In genomic region chr3:66450389-66451022, GRCh38 we compare ENCODE assay signal across 11 cellular contexts. TPM values are rescaled to one million over a fixed set of nuclear protein-coding genes. Genes with fewer than 3 reads are reported as not detected.
DNase-seq lines count a peak whose midpoint lies in the region; ATAC-seq, FAIRE-seq and TF ChIP-seq lines count a peak whose summit lies in the region.
"Had no signal": no experiment of that assay in that cellular context is flagged by ENCODE, and none has a peak within 500 bp of the region (broad histone marks: within the 10 kb centered on the region; RNA-seq: fewer than 3 reads in every experiment).

No MANE protein-coding gene starts in this region.

- no peak overlapping the region for H3K4me3 Mint-ChIP-seq in stimulated activated effector memory CD8-positive, alpha-beta T cell treated with anti-CD3 and anti-CD28 coated beads, Interleukin-12 subunit alpha, Interleukin-12 subunit beta, amount 100 ng/mL, for 72 hours
- no peak overlapping the region for H3K4me3 Mint-ChIP-seq in natural killer cell

- TF ChIP-seq POLR2A in suprapubic skin (IDR thresholded peaks at IDR 0.05), result no peak

- peak overlapping the region; percentile 27 for H3K27ac ChIP-seq in suprapubic skin

- H3K27ac Mint-ChIP-seq in stimulated activated effector memory CD8-positive, alpha-beta T cell treated with anti-CD3 and anti-CD28 coated beads, Interleukin-12 subunit alpha, Interleukin-12 subunit beta, amount 100 ng/mL, for 72 hours, result no peak overlapping the region
- H3K27ac Mint-ChIP-seq in natural killer cell, result no peak overlapping the region

- H3K27me3 ChIP-seq in bronchial epithelial cell (ENCODE audit: control insufficient read depth, insufficient read depth, low read length), result no peaks in the 10 kb centered on the region
- no peaks in the 10 kb centered on the region for H3K27me3 ChIP-seq in suprapubic skin

- H3K36me3 ChIP-seq in bronchial epithelial cell (ENCODE audit: control insufficient read depth, insufficient read depth, low read length), result peaks cover 2% of the 10 kb centered on the region
- peaks cover 5% of the 10 kb centered on the region for H3K36me3 ChIP-seq in suprapubic skin

- H3K4me1 Mint-ChIP-seq in stimulated activated effector memory CD8-positive, alpha-beta T cell treated with anti-CD3 and anti-CD28 coated beads, Interleukin-12 subunit alpha, Interleukin-12 subunit beta, amount 100 ng/mL, for 72 hours, result no peaks in the 10 kb centered on the region
- H3K4me1 Mint-ChIP-seq in natural killer cell, result peaks cover 0 to 3% of the 10 kb centered on the region in 2 donors

- H3K27me3 Mint-ChIP-seq in natural killer cell (ENCODE audit: low read depth in 2 of 2), result peaks cover 10 to 21% of the 10 kb centered on the region in 2 donors

- no peak for TF ChIP-seq CTCF in LNCaP clone FGC (IDR thresholded peaks at IDR 0.05; ENCODE audit: control insufficient read depth, extremely low read depth, insufficient read depth)
- TF ChIP-seq CTCF in bronchial epithelial cell (IDR thresholded peaks at IDR 0.05; ENCODE audit: insufficient read depth, low read length, severe bottlenecking), result no peak
- no peak for TF ChIP-seq CTCF in suprapubic skin (IDR thresholded peaks at IDR 0.05)
- no peak for TF ChIP-seq CTCF in natural killer cell (IDR thresholded peaks at IDR 0.05)

- WGBS in suprapubic skin, result 20% methylated on average over 4 of the region's 4 CpGs

- intact Hi-C loops in natural killer cell (cut with micrococcal nuclease), result loop anchor here (10.0 kb wide), 1 partner anchor 54 kb away; the partner anchor contains the start of gene LRIG1

- DNase-seq in LNCaP clone FGC (ENCODE audit: low read depth), result peak; percentile 91
- DNase-seq in bronchial epithelial cell (ENCODE audit: low read depth), result peak; percentile 56
- DNase-seq in kidney glomerular epithelial cell (lab: John Stamatoyannopoulos, UW), result peak; percentile 13
- DNase-seq in suprapubic skin (ENCODE audit: low spot score in 2 of 2), result no peak
- no peak for DNase-seq in stimulated activated effector memory CD8-positive, alpha-beta T cell treated with anti-CD3 and anti-CD28 coated beads, Interleukin-12 subunit alpha, Interleukin-12 subunit beta, amount 100 ng/mL, for 72 hours (ENCODE audit: low spot score in 2 of 2)
- no peak for DNase-seq in natural killer cell
- DNase-seq: cortex of kidney; stimulated activated CD4-positive, alpha-beta T cell treated with anti-CD3 and anti-CD28 coated beads, Interleukin-2, amount 100 ng/mL, for 24 hours; T-helper 1 cell had no signal

- no peaks in the 10 kb centered on the region for H3K9me3 ChIP-seq in suprapubic skin

- ATAC-seq in stimulated activated effector memory CD8-positive, alpha-beta T cell treated with anti-CD3 and anti-CD28 coated beads, Interleukin-12 subunit alpha, Interleukin-12 subunit beta, amount 100 ng/mL, for 72 hours, result no peak
- ATAC-seq in HG03457 (IDR thresholded peaks at IDR 0.05; ENCODE audit: unreplicated experiment) (no peak), natural killer cell (no peak), GM21717 (IDR thresholded peaks at IDR 0.05; ENCODE audit: unreplicated experiment) (no peak)

- peaks cover 53% of the 10 kb centered on the region for H3K4me1 ChIP-seq in suprapubic skin

- FAIRE-seq in bronchial epithelial cell (lab: Jason Lieb, UNC), result no peak

- peaks cover 31% of the 10 kb centered on the region for H3K36me3 Mint-ChIP-seq in stimulated activated effector memory CD8-positive, alpha-beta T cell treated with anti-CD3 and anti-CD28 coated beads, Interleukin-12 subunit alpha, Interleukin-12 subunit beta, amount 100 ng/mL, for 72 hours
- H3K36me3 Mint-ChIP-seq in natural killer cell, result no peaks in the 10 kb centered on the region

- H3K9me3 Mint-ChIP-seq in stimulated activated effector memory CD8-positive, alpha-beta T cell treated with anti-CD3 and anti-CD28 coated beads, Interleukin-12 subunit alpha, Interleukin-12 subunit beta, amount 100 ng/mL, for 72 hours, result no peaks in the 10 kb centered on the region
- no peaks in the 10 kb centered on the region for H3K9me3 Mint-ChIP-seq in natural killer cell

- H3K4me3 ChIP-seq in LNCaP clone FGC (ENCODE audit: low read depth, low read length), result peak overlapping the region; percentile 21; the same call in 1 of the 2 replicates
- H3K4me3 ChIP-seq in bronchial epithelial cell (ENCODE audit: low read depth, low read length), result no peak overlapping the region
- peak overlapping the region; percentile 1 for H3K4me3 ChIP-seq in suprapubic skin

- no peak for TF ChIP-seq EP300 in suprapubic skin (IDR thresholded peaks at IDR 0.05)

RNA-seq across cellular contexts. Expression of gene LRIG1, which starts 50.3 kb away (rescaled TPM):
- total RNA-seq in bronchial epithelial cell (11.6 and 30.9 TPM in 2 replicates), suprapubic skin (10 to 100 TPM; 69.1 to 88.0 (median 78.9) TPM), natural killer cell (10 to 100 TPM in 1 of 3 donors, 1 to 10 TPM in 2; 5.5 to 10.6 (median 8.5) TPM)

Comparison
In these comparisons a context has a peak if more than half of its experiments do, and no peak if none do; other contexts are left out.
1. DNase-seq: peak in LNCaP clone FGC (single experiment), bronchial epithelial cell (single experiment) and kidney glomerular epithelial cell (single experiment); none in suprapubic skin (0 of 2), stimulated activated effector memory CD8-positive, alpha-beta T cell treated with anti-CD3 and anti-CD28 coated beads, Interleukin-12 subunit alpha, Interleukin-12 subunit beta, amount 100 ng/mL, for 72 hours (0 of 2) and natural killer cell (single experiment).